9 cellular contexts compared by ENCODE assay signal in genomic region chr9:77764894-77765780, GRCh38.
DNase-seq lines count a peak whose midpoint lies in the region; ATAC-seq and TF ChIP-seq lines count a peak whose summit lies in the region.
"Had no signal": no experiment of that assay in that cellular context is flagged by ENCODE, and none has a peak within 500 bp of the region (broad histone marks: within the 10 kb centered on the region; RNA-seq: fewer than 3 reads in every experiment).

No MANE protein-coding gene starts in this region.

- intact Hi-C loops in dorsolateral prefrontal cortex (cut with DNase I) = no loop called here
- intact Hi-C loops in sciatic nerve (cut with DNase I) = no loop called here

- peak; percentile 1 for DNase-seq in NCI-H526 treated with DMSO at 0.1 percent for 48 hours (lab: John Stamatoyannopoulos, UW)
- DNase-seq in dorsolateral prefrontal cortex = no peak
- DNase-seq in renal cortical epithelial cell (ENCODE audit: low read depth) = peak; percentile 65
- DNase-seq in pons (ENCODE audit: low spot score) = no peak
- DNase-seq in activated CD4-positive, alpha-beta T cell treated with anti-CD3 and anti-CD28 coated beads for 4 hours = no peak
- no peak for DNase-seq in sciatic nerve (ENCODE audit: low spot score)
- DNase-seq: effector memory CD8-positive, alpha-beta T cell had no signal

- TF ChIP-seq CTCF in GM12873 (IDR thresholded peaks at IDR 0.05; ENCODE audit: insufficient read depth, low read depth, low read length, missing control alignments) (peak; percentile 43), dorsolateral prefrontal cortex (IDR thresholded peaks at IDR 0.05 in 54 of 56, conservative IDR thresholded peaks at IDR 0.05 in 2 of 56; ENCODE audit: low read depth in 1 of 56, partially characterized antibody in 56 of 56) (peak in 55 of 56 donors; percentile 16 to 68 (median 52))

- H3K4me3 ChIP-seq in dorsolateral prefrontal cortex = no peak overlapping the region

- H3K27ac ChIP-seq in dorsolateral prefrontal cortex = peak overlapping the region in 7 of 59 donors; percentile 1 to 98 (median 91)

- H3K27me3 ChIP-seq in dorsolateral prefrontal cortex = no peaks in the 10 kb centered on the region

- no peak for ATAC-seq in HG03097 (IDR thresholded peaks at IDR 0.05; ENCODE audit: low FRiP score, unreplicated experiment)
- no peak for ATAC-seq in sciatic nerve
- ATAC-seq: effector memory CD8-positive, alpha-beta T cell had no signal

Comparison
In these comparisons a context has a peak if more than half of its experiments do, and no peak if none do; other contexts are left out.
1. DNase-seq: peak in NCI-H526 treated with DMSO at 0.1 percent for 48 hours (single experiment) and renal cortical epithelial cell (single experiment); none in dorsolateral prefrontal cortex (0 of 10), pons (single experiment), activated CD4-positive, alpha-beta T cell treated with anti-CD3 and anti-CD28 coated beads for 4 hours (0 of 2) and sciatic nerve (single experiment).